In the genomic region with DNA sequence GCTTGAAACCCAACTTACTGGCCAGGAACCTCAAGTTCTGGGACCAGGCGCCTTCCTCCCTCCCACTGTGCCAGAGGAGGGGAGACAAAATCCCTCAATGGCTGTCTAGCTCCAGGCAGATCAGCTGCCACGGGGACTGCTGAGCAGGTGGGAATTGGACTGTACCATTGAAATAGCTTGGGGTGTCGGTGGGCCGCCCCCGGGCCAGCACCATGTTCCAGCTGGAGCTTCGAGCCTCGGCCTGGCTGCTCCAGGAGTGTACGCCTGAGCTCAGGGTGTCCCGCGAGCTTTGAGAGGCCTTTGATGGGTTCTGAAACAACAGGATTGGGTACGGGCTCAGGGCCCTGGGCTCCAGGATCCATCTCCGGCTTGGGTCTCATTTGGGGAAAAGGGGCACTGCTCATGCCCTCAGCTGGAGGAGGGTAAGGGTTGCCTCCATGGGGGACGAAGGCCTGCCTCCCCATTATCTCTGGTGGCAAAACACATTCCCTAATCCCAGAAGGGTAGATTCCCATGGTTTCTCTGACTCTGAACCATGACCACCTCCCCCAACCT, we compare ENCODE assay signal across 23 cellular contexts. TPM values are rescaled to one million over a fixed set of nuclear protein-coding genes. Genes with fewer than 3 reads are reported as not detected.
DNase-seq lines count a peak whose midpoint lies in the region; ATAC-seq, FAIRE-seq and TF ChIP-seq lines count a peak whose summit lies in the region.
"Had no signal": no experiment of that assay in that cellular context is flagged by ENCODE, and none has a peak within 500 bp of the region (broad histone marks: within the 10 kb centered on the region; RNA-seq: fewer than 3 reads in every experiment).

No MANE protein-coding gene starts in this region.

- no peak for TF ChIP-seq POLR2A in GM12878 (IDR thresholded peaks at IDR 0.05; ENCODE audit: low read depth, low read length)

- no peak for TF ChIP-seq CTCF in CD14-positive monocyte (IDR thresholded peaks at IDR 0.05)
- no peak for TF ChIP-seq CTCF in GM12878 (IDR thresholded peaks at IDR 0.05 in 2 of 3, conservative IDR thresholded peaks at IDR 0.05 in 1 of 3; ENCODE audit: control insufficient read depth in 2 of 3, extremely low read depth in 1 of 3, insufficient read depth in 1 of 3, low read depth in 3 of 3, low read length in 3 of 3)
- TF ChIP-seq CTCF in BE2C (IDR thresholded peaks at IDR 0.05; ENCODE audit: low read depth, low read length) = no peak
- TF ChIP-seq CTCF in GM10266 (IDR thresholded peaks at IDR 0.05; ENCODE audit: control insufficient read depth, insufficient read depth, low read depth, missing control alignments) = no peak

- H3K27ac ChIP-seq in ACC112 (ENCODE audit: low read depth, low read length) (peak overlapping the region; percentile 79), GM12878 (ENCODE audit: control insufficient read depth, insufficient read depth) (no peak overlapping the region), trophoblast cell (ENCODE audit: low read depth, low read length) (no peak overlapping the region)
- H3K27ac ChIP-seq: body of pancreas, SK-N-MC, tibial artery had no signal

- H4K91ac ChIP-seq in trophoblast cell (ENCODE audit: low read depth, low read length) = no peak overlapping the region

- no peaks in the 10 kb centered on the region for H3K79me1 ChIP-seq in trophoblast cell (ENCODE audit: low read length)

- H3K36me3 ChIP-seq in ACC112 (ENCODE audit: insufficient read depth, low read length) = peaks cover 52% of the 10 kb centered on the region
- peaks cover 43 to 51% of the 10 kb centered on the region in 2 experiments for H3K36me3 ChIP-seq in GM12878 (ENCODE audit: control insufficient read depth in 2 of 2, insufficient read depth in 2 of 2, low read length in 1 of 2)
- H3K36me3 ChIP-seq in trophoblast cell (ENCODE audit: control insufficient read depth in 1 of 2, insufficient read depth in 2 of 2, low read length in 2 of 2) = peaks cover 43 to 56% of the 10 kb centered on the region in 2 experiments
- H3K36me3 ChIP-seq in BE2C = peaks cover 45% of the 10 kb centered on the region

- no peak overlapping the region for H2BK12ac ChIP-seq in trophoblast cell (ENCODE audit: low read length)

- RAD21 ChIA-PET in GM12878 (lab: Charles Lee; ENCODE audit: unreplicated experiment) = interaction anchor here (1.0 kb wide), 1 partner anchor 47 kb away, joined by 6 read pairs; no protein-coding TSS in a partner anchor

- H3K9ac ChIP-seq in GM12878 (ENCODE audit: control insufficient read depth, insufficient read depth, low read length) = no peak overlapping the region
- no peak overlapping the region for H3K9ac ChIP-seq in trophoblast cell (ENCODE audit: low read length)

- no peak overlapping the region for H2AK5ac ChIP-seq in trophoblast cell (ENCODE audit: low read length)

- H3K27ac Mint-ChIP-seq in CD14-positive monocyte = no peak overlapping the region
- H3K27ac Mint-ChIP-seq: activated CD4-positive, alpha-beta memory T cell treated with anti-CD3 and anti-CD28 coated beads, Interleukin-2, amount 10 ng/mL, durations not matched to agents 7 days and 5 days had no signal

- no peaks in the 10 kb centered on the region for H3K79me2 ChIP-seq in ACC112 (ENCODE audit: control insufficient read depth, insufficient read depth, low read length, unreplicated experiment)
- no peaks in the 10 kb centered on the region for H3K79me2 ChIP-seq in GM12878 (ENCODE audit: control insufficient read depth, insufficient read depth, low read length)
- H3K79me2 ChIP-seq in trophoblast cell (ENCODE audit: control insufficient read depth, insufficient read depth, low read length, poor library complexity) = no peaks in the 10 kb centered on the region

- H3K4me3 ChIP-seq in ACC112 (ENCODE audit: low read depth, low read length) (no peak overlapping the region), GM12878 (no peak overlapping the region), trophoblast cell (ENCODE audit: low read depth, low read length) (peak overlapping the region; percentile 27), BE2C (ENCODE audit: low read depth, low read length) (no peak overlapping the region)
- H3K4me3 ChIP-seq: body of pancreas, heart left ventricle, mucosa of descending colon, SK-N-MC, tibial artery had no signal

- CTCF ChIA-PET in GM12878 (lab: Yijun Ruan, JAX) = interaction anchor here (0.9 to 2.1 kb wide), 3 partner anchors 9 to 48 kb away, joined by 3 to 7 read pairs (median 6); no protein-coding TSS in a partner anchor

- no peak overlapping the region for H2AFZ ChIP-seq in ACC112 (ENCODE audit: low read length, unreplicated experiment)
- H2AFZ ChIP-seq in GM12878 (ENCODE audit: control insufficient read depth, low read depth, low read length) = no peak overlapping the region
- H2AFZ ChIP-seq in trophoblast cell (ENCODE audit: insufficient read depth, low read length, poor library complexity) = no peak overlapping the region

- no peaks in the 10 kb centered on the region for H3K9me3 ChIP-seq in GM12878 (replicated peaks; ENCODE audit: control insufficient read depth, insufficient read depth, low read length)
- H3K9me3 ChIP-seq in trophoblast cell (ENCODE audit: insufficient read depth, low read depth, low read length) = no peaks in the 10 kb centered on the region
- no peaks in the 10 kb centered on the region for H3K9me3 ChIP-seq in BE2C
- H3K9me3 ChIP-seq: body of pancreas, heart left ventricle, mucosa of descending colon, tibial artery had no signal

- TF ChIP-seq RAD21 in GM12878 (IDR thresholded peaks at IDR 0.05; ENCODE audit: insufficient read depth, low read depth, low read length) = no peak

- H3K23ac ChIP-seq in trophoblast cell (ENCODE audit: low read length) = no peak overlapping the region

- H3K14ac ChIP-seq in trophoblast cell (ENCODE audit: low read length) = no peak overlapping the region

- no peak overlapping the region for H2BK5ac ChIP-seq in trophoblast cell (ENCODE audit: low read depth, low read length, poor library complexity)

- no peaks in the 10 kb centered on the region for H3K27me3 ChIP-seq in ACC112 (ENCODE audit: insufficient read depth, low read length)
- H3K27me3 ChIP-seq in GM12878 (replicated peaks in 1 of 2; ENCODE audit: control insufficient read depth in 2 of 2, insufficient read depth in 2 of 2, low read length in 1 of 2) = no peaks in the 10 kb centered on the region
- no peaks in the 10 kb centered on the region for H3K27me3 ChIP-seq in trophoblast cell (ENCODE audit: insufficient read depth, low read length)
- H3K27me3 ChIP-seq in BE2C = no peaks in the 10 kb centered on the region
- H3K27me3 ChIP-seq: body of pancreas, heart left ventricle, tibial artery had no signal

- H4K12ac ChIP-seq in trophoblast cell (ENCODE audit: low read depth, low read length) = no peak overlapping the region

- no peaks in the 10 kb centered on the region for H3K9me3 Mint-ChIP-seq in CD14-positive monocyte
- H3K9me3 Mint-ChIP-seq: activated CD4-positive, alpha-beta memory T cell treated with anti-CD3 and anti-CD28 coated beads, Interleukin-2, amount 10 ng/mL, durations not matched to agents 7 days and 5 days; activated naive CD8-positive, alpha-beta T cell treated with anti-CD3 and anti-CD28 coated beads, Interleukin-2, amount 10 ng/mL, durations not matched to agents 7 days and 5 days had no signal

- H3K4me1 ChIP-seq in ACC112 (ENCODE audit: control insufficient read depth, insufficient read depth, low read length, unreplicated experiment) = peaks cover 29% of the 10 kb centered on the region
- peaks cover 19% of the 10 kb centered on the region for H3K4me1 ChIP-seq in GM12878 (ENCODE audit: control insufficient read depth, insufficient read depth, low read length)
- peaks cover 0 to 8% of the 10 kb centered on the region in 2 experiments for H3K4me1 ChIP-seq in trophoblast cell (ENCODE audit: control insufficient read depth in 1 of 2, insufficient read depth in 2 of 2, low read length in 2 of 2)
- H3K4me1 ChIP-seq in BE2C = no peaks in the 10 kb centered on the region; the same call in 1 of the 2 replicates

- H3K4me3 Mint-ChIP-seq in CD14-positive monocyte = no peak overlapping the region
- H3K4me3 Mint-ChIP-seq: activated CD4-positive, alpha-beta memory T cell treated with anti-CD3 and anti-CD28 coated beads, Interleukin-2, amount 10 ng/mL, durations not matched to agents 7 days and 5 days; activated naive CD8-positive, alpha-beta T cell treated with anti-CD3 and anti-CD28 coated beads, Interleukin-2, amount 10 ng/mL, durations not matched to agents 7 days and 5 days had no signal

- peaks cover 0 to 1% (median 1%) of the 10 kb centered on the region in 3 donors for H3K27me3 Mint-ChIP-seq in CD14-positive monocyte (ENCODE audit: low read depth in 3 of 3)
- H3K27me3 Mint-ChIP-seq: activated CD4-positive, alpha-beta memory T cell treated with anti-CD3 and anti-CD28 coated beads, Interleukin-2, amount 10 ng/mL, durations not matched to agents 7 days and 5 days; activated naive CD8-positive, alpha-beta T cell treated with anti-CD3 and anti-CD28 coated beads, Interleukin-2, amount 10 ng/mL, durations not matched to agents 7 days and 5 days had no signal

- no peak overlapping the region for H3K4ac ChIP-seq in trophoblast cell (ENCODE audit: low read depth, low read length)

- intact Hi-C loops in CD14-positive monocyte (cut with micrococcal nuclease) (no loop called here), GM12878 (cut with micrococcal nuclease; ENCODE audit: unreplicated experiment) (no loop called here)

- in situ Hi-C loops in GM12878 (cut with MboI) = loop anchor here (25.0 kb wide), 1 partner anchor 346 kb away; no protein-coding TSS in a partner anchor

- TF ChIP-seq EP300 in GM12878 (IDR thresholded peaks at IDR 0.05; ENCODE audit: borderline replicate concordance in 1 of 2, control insufficient read depth in 1 of 2, low read depth in 2 of 2, low read length in 2 of 2) = no peak

- H3K18ac ChIP-seq in trophoblast cell (ENCODE audit: low read length) = no peak overlapping the region

- POLR2A ChIA-PET in GM12878 (lab: Charles Lee) = interaction anchor here (0.5 to 1.8 kb wide), 3 partner anchors 13 to 50 kb away, joined by 4 to 5 read pairs (median 5); no protein-coding TSS in a partner anchor

- peaks cover 10% of the 10 kb centered on the region for H3K4me1 Mint-ChIP-seq in CD14-positive monocyte

- FAIRE-seq in GM12878 (lab: Jason Lieb, UNC) = no peak
- FAIRE-seq: colon, endometrium had no signal

- SMC1A ChIA-PET in GM12878 (lab: Charles Lee; ENCODE audit: uncharacterized antibody, unreplicated experiment) = interaction anchor here (0.9 to 1.8 kb wide), 2 partner anchors 34 to 47 kb away, joined by 3 to 11 read pairs; no protein-coding TSS in a partner anchor

- DNase-seq in CD14-positive monocyte (ENCODE audit: low spot score) (peak; percentile 36), GM12878 (ENCODE audit: low read depth, low spot score) (no peak), trophoblast cell (no peak), BE2C (no peak), GM10266 (ENCODE audit: extremely low spot score) (no peak)
- DNase-seq: activated CD4-positive, alpha-beta memory T cell treated with anti-CD3 and anti-CD28 coated beads, Interleukin-2, amount 10 ng/mL, durations not matched to agents 7 days and 5 days; activated naive CD8-positive, alpha-beta T cell treated with anti-CD3 and anti-CD28 coated beads, Interleukin-2, amount 10 ng/mL, durations not matched to agents 7 days and 5 days; activated T-cell treated with anti-CD3 and anti-CD28 coated beads, Interleukin-2, amount 50 U/mL, for 1 hour; body of pancreas; heart left ventricle; left ventricle myocardium superior; NCI-H1417 treated with DMSO at 0.1 percent for 48 hours; NCI-H510A treated with DMSO at 0.1 percent for 48 hours; stimulated activated naive CD4-positive, alpha-beta T cell; tibial artery had no signal

- ATAC-seq in GM12878 (no peak), HG02642 (IDR thresholded peaks at IDR 0.05; ENCODE audit: poor library complexity, unreplicated experiment) (no peak)
- ATAC-seq: body of pancreas, heart left ventricle, left ventricle myocardium superior had no signal

- 0 out of 2 replicates have a peak, but pooled peaks cover 2% of the 10 kb centered on the region for H4K20me1 ChIP-seq in GM12878 (ENCODE audit: control insufficient read depth, insufficient read depth)

- 95% methylated on average over 13 of the region's 13 CpGs for WGBS in GM12878 (ENCODE audit: insufficient coverage, insufficient replicate concordance, low lambda C conversion rate, missing lambda C conversion rate)
- no CpG with 5 or more reads among the region's 13 CpGs for WGBS in trophoblast cell (ENCODE audit: extremely low coverage, insufficient coverage, insufficient read length)

- H2BK120ac ChIP-seq in trophoblast cell (ENCODE audit: insufficient read depth, low read length, poor library complexity) = no peak overlapping the region

- peaks cover 78 to 86% of the 10 kb centered on the region in 2 donors for H3K36me3 Mint-ChIP-seq in CD14-positive monocyte

- no peak overlapping the region for H3K4me2 ChIP-seq in GM12878 (ENCODE audit: control insufficient read depth, insufficient read depth)
- H3K4me2 ChIP-seq in trophoblast cell (ENCODE audit: low read length) = no peak overlapping the region

- BruUV-seq in GM12878 (replicated peaks; lab: Mats Ljungman, UMichigan) = no TSS peak

- no peak overlapping the region for H4K8ac ChIP-seq in trophoblast cell (ENCODE audit: low read depth, low read length)

RNA-seq across cellular contexts. Expression of a gene that starts 4.6 kb away (rescaled TPM):
- polyA plus RNA-seq in CD14-positive monocyte = not detected
- total RNA-seq in GM12878 (2013; cell fraction: nucleolus; rRNA removed) = 0.24 TPM in 1 of 2 replicates, not detected in the other
- total RNA-seq in GM12878 (2014; rRNA removed) = 0.11 TPM in 1 of 2 replicates, not detected in the other
- not detected in 2 replicates for total RNA-seq in GM12878 (2014; rRNA removed; fragmentation: Illumina TruSeq; extraction: Trizol)
- total RNA-seq in GM12878 (2021) = 0.13 and 0.21 TPM in 2 replicates
- 0.24 TPM for polyA plus RNA-seq in GM12878 (2011; ENCODE audit: low read depth)
- 0.03 TPM in 1 of 2 replicates, not detected in the other for polyA plus RNA-seq in GM12878 (2011; rRNA removed)
- polyA plus RNA-seq in GM12878 (2011; cell fraction: cytosol; rRNA removed) = not detected in 2 replicates
- polyA plus RNA-seq in GM12878 (2011; cell fraction: nucleus; rRNA removed) = 0.06 and 0.10 TPM in 2 replicates
- 0.29 and 0.32 TPM in 2 replicates for polyA plus RNA-seq in GM12878 (2012)
- polyA plus RNA-seq in GM12878 (2014; fragmentation: Illumina TruSeq; extraction: Trizol) = not detected in 2 replicates
- polyA plus RNA-seq in GM12878 (2014; fragmentation: Nextera tagmentation; extraction: Ambion mirVana) = under 1 TPM; 0.11 to 0.13 TPM
- 0.06 TPM in 1 of 2 replicates, not detected in the other for polyA plus RNA-seq in GM12878 (2014; rRNA removed)
- under 1 TPM in 1 of 2 experiments, not detected in 1; 0.35 TPM for polyA plus RNA-seq in GM12878 (2016; fragmentation: Nextera tagmentation; extraction: Ambion mirVana)
- polyA minus RNA-seq in GM12878 (2011; rRNA and poly(A)+ RNA removed) = not detected in 2 replicates
- polyA minus RNA-seq in GM12878 (2011; cell fraction: cytosol; rRNA and poly(A)+ RNA removed) = not detected in 2 replicates
- polyA minus RNA-seq in GM12878 (2011; cell fraction: nucleus; rRNA and poly(A)+ RNA removed) = not detected in 2 replicates
- polyA plus RNA-seq in trophoblast cell (2013) = not detected in 2 replicates
- not detected for polyA plus RNA-seq in BE2C (2012; ENCODE audit: insufficient read depth, insufficient read length, low read depth)
- total RNA-seq: heart left ventricle, left ventricle myocardium superior, M059J, RPMI7951 had no signal
- polyA plus RNA-seq: heart left ventricle had no signal

RNA-seq across cellular contexts. Expression of a gene that starts 44.8 kb away (rescaled TPM):
- polyA plus RNA-seq in CD14-positive monocyte = 10 to 100 TPM; 23.8 to 24.8 TPM
- total RNA-seq in GM12878 (2013; cell fraction: nucleolus; rRNA removed) = 71.5 and 77.3 TPM in 2 replicates
- total RNA-seq in GM12878 (2014; rRNA removed) = 19.2 and 22.6 TPM in 2 replicates
- total RNA-seq in GM12878 (2014; rRNA removed; fragmentation: Illumina TruSeq; extraction: Trizol) = 17.0 and 18.5 TPM in 2 replicates
- total RNA-seq in GM12878 (2021) = 99.2 and 108 TPM in 2 replicates
- 36.3 TPM for polyA plus RNA-seq in GM12878 (2011; ENCODE audit: low read depth)
- polyA plus RNA-seq in GM12878 (2011; rRNA removed) = 7.7 and 11.5 TPM in 2 replicates
- 15.8 and 17.6 TPM in 2 replicates for polyA plus RNA-seq in GM12878 (2011; cell fraction: cytosol; rRNA removed)
- 109 and 161 TPM in 2 replicates for polyA plus RNA-seq in GM12878 (2011; cell fraction: nucleus; rRNA removed)
- polyA plus RNA-seq in GM12878 (2012) = 75.5 and 83.6 TPM in 2 replicates
- 18.4 and 53.7 TPM in 2 replicates for polyA plus RNA-seq in GM12878 (2014; fragmentation: Illumina TruSeq; extraction: Trizol)
- 1 to 10 TPM; 3.3 to 3.5 TPM for polyA plus RNA-seq in GM12878 (2014; fragmentation: Nextera tagmentation; extraction: Ambion mirVana)
- polyA plus RNA-seq in GM12878 (2014; rRNA removed) = 52.2 and 65.7 TPM in 2 replicates
- polyA plus RNA-seq in GM12878 (2016; fragmentation: Nextera tagmentation; extraction: Ambion mirVana) = 10 to 100 TPM; 11.7 to 20.5 TPM
- 15.3 and 20.4 TPM in 2 replicates for polyA minus RNA-seq in GM12878 (2011; rRNA and poly(A)+ RNA removed)
- polyA minus RNA-seq in GM12878 (2011; cell fraction: cytosol; rRNA and poly(A)+ RNA removed) = 18.3 and 18.7 TPM in 2 replicates
- polyA minus RNA-seq in GM12878 (2011; cell fraction: nucleus; rRNA and poly(A)+ RNA removed) = 21.4 and 41.3 TPM in 2 replicates
- 2.4 and 2.8 TPM in 2 replicates for polyA plus RNA-seq in trophoblast cell (2013)
- polyA plus RNA-seq in BE2C (2012; ENCODE audit: insufficient read depth, insufficient read length, low read depth) = 64.8 TPM

RNA-seq across cellular contexts. Expression of a gene that starts 50.4 kb away (rescaled TPM):
- 1 to 10 TPM; 1.4 to 3.8 TPM for polyA plus RNA-seq in CD14-positive monocyte
- 26.9 and 29.0 TPM in 2 replicates for total RNA-seq in GM12878 (2013; cell fraction: nucleolus; rRNA removed)
- total RNA-seq in GM12878 (2014; rRNA removed) = 18.0 and 21.2 TPM in 2 replicates
- 7.5 and 9.3 TPM in 2 replicates for total RNA-seq in GM12878 (2014; rRNA removed; fragmentation: Illumina TruSeq; extraction: Trizol)
- 33.3 and 35.9 TPM in 2 replicates for total RNA-seq in GM12878 (2021)
- polyA plus RNA-seq in GM12878 (2011; ENCODE audit: low read depth) = 7.5 TPM
- 4.8 and 12.4 TPM in 2 replicates for polyA plus RNA-seq in GM12878 (2011; rRNA removed)
- polyA plus RNA-seq in GM12878 (2011; cell fraction: cytosol; rRNA removed) = 16.6 and 19.6 TPM in 2 replicates
- polyA plus RNA-seq in GM12878 (2011; cell fraction: nucleus; rRNA removed) = 24.6 and 35.3 TPM in 2 replicates
- 17.1 and 17.4 TPM in 2 replicates for polyA plus RNA-seq in GM12878 (2012)
- 6.7 and 18.2 TPM in 2 replicates for polyA plus RNA-seq in GM12878 (2014; fragmentation: Illumina TruSeq; extraction: Trizol)
- 1 to 10 TPM; 2.1 to 4.5 TPM for polyA plus RNA-seq in GM12878 (2014; fragmentation: Nextera tagmentation; extraction: Ambion mirVana)
- polyA plus RNA-seq in GM12878 (2014; rRNA removed) = 23.9 and 24.4 TPM in 2 replicates
- polyA plus RNA-seq in GM12878 (2016; fragmentation: Nextera tagmentation; extraction: Ambion mirVana) = 10 to 100 TPM; 23.2 to 25.1 TPM
- 9.2 and 17.2 TPM in 2 replicates for polyA minus RNA-seq in GM12878 (2011; rRNA and poly(A)+ RNA removed)
- 6.3 and 8.7 TPM in 2 replicates for polyA minus RNA-seq in GM12878 (2011; cell fraction: cytosol; rRNA and poly(A)+ RNA removed)
- polyA minus RNA-seq in GM12878 (2011; cell fraction: nucleus; rRNA and poly(A)+ RNA removed) = 5.9 and 10.3 TPM in 2 replicates
- polyA plus RNA-seq in trophoblast cell (2013) = 1.1 and 1.3 TPM in 2 replicates
- polyA plus RNA-seq in BE2C (2012; ENCODE audit: insufficient read depth, insufficient read length, low read depth) = 5.5 TPM
